8 cellular contexts compared by ENCODE assay signal in genomic region chr6:35757461-35758123, GRCh38. TPM values are rescaled to one million over a fixed set of nuclear protein-coding genes. Genes with fewer than 3 reads are reported as not detected.
DNase-seq lines count a peak whose midpoint lies in the region; ATAC-seq and TF ChIP-seq lines count a peak whose summit lies in the region.

No MANE protein-coding gene starts in this region.

- 44% methylated on average over 10 of the region's 10 CpGs for WGBS in right cardiac atrium

- H3K36me3 ChIP-seq in left ventricle myocardium inferior (no peaks in the 10 kb centered on the region), left lung (no peaks in the 10 kb centered on the region)

- H3K9me3 ChIP-seq in left ventricle myocardium inferior (replicated peaks), result no peaks in the 10 kb centered on the region
- no peaks in the 10 kb centered on the region for H3K9me3 ChIP-seq in right cardiac atrium (ENCODE audit: control insufficient read depth, low read length)
- H3K9me3 ChIP-seq in left lung, result no peaks in the 10 kb centered on the region

- ATAC-seq in right cardiac atrium (no peak), left lung (no peak)

- H3K27ac ChIP-seq in left ventricle myocardium inferior (replicated peaks), result no peak overlapping the region
- H3K27ac ChIP-seq in right cardiac atrium (ENCODE audit: low read length), result no peak overlapping the region
- no peak overlapping the region for H3K27ac ChIP-seq in left lung

- H3K27ac Mint-ChIP-seq in endothelial cell (ENCODE audit: unreplicated experiment), result peak overlapping the region; percentile 39
- H3K27ac Mint-ChIP-seq in type B pancreatic cell, result no peak overlapping the region

- H3K4me3 ChIP-seq in left ventricle myocardium inferior (no peak overlapping the region), right cardiac atrium (ENCODE audit: low read length) (no peak overlapping the region), left lung (no peak overlapping the region)

- H3K27me3 ChIP-seq in left ventricle myocardium inferior (ENCODE audit: low read depth) (peaks cover 56% of the 10 kb centered on the region), right cardiac atrium (ENCODE audit: control insufficient read depth, insufficient read depth) (no peaks in the 10 kb centered on the region), left lung (peaks cover 0 to 31% of the 10 kb centered on the region in 2 donors)

- H3K9me3 Mint-ChIP-seq in endothelial cell (ENCODE audit: unreplicated experiment) (no peaks in the 10 kb centered on the region), type B pancreatic cell (no peaks in the 10 kb centered on the region)

- H3K27me3 Mint-ChIP-seq in endothelial cell (ENCODE audit: unreplicated experiment), result no peaks in the 10 kb centered on the region
- H3K27me3 Mint-ChIP-seq in type B pancreatic cell, result peaks cover 32% of the 10 kb centered on the region

- no peak for DNase-seq in left ventricle myocardium inferior
- no peak for DNase-seq in right cardiac atrium
- peak; percentile 15 for DNase-seq in NCI-H526 treated with DMSO at 0.1 percent for 48 hours (lab: John Stamatoyannopoulos, UW)
- DNase-seq in endothelial cell (ENCODE audit: low spot score), result peak; percentile 33
- no peak for DNase-seq in type B pancreatic cell (ENCODE audit: extremely low spot score, unreplicated experiment)
- DNase-seq in activated CD8-positive, alpha-beta memory T cell treated with anti-CD3 and anti-CD28 coated beads, Interleukin-2, amount 50 U/mL, for 4 hours, result no peak
- DNase-seq in left lung, result no peak
- no peak for DNase-seq in AG20443 (ENCODE audit: low spot score)

- H3K36me3 Mint-ChIP-seq in endothelial cell (ENCODE audit: low read depth, unreplicated experiment) (no peaks in the 10 kb centered on the region), type B pancreatic cell (no peaks in the 10 kb centered on the region)

- H3K4me1 ChIP-seq in left ventricle myocardium inferior (no peaks in the 10 kb centered on the region), right cardiac atrium (ENCODE audit: control insufficient read depth, insufficient read depth, low read length) (no peaks in the 10 kb centered on the region), left lung (no peaks in the 10 kb centered on the region)

- TF ChIP-seq CTCF in left ventricle myocardium inferior (IDR thresholded peaks at IDR 0.05; ENCODE audit: borderline replicate concordance) (peak; percentile 35), endothelial cell (IDR thresholded peaks at IDR 0.05; ENCODE audit: unreplicated experiment) (no peak), type B pancreatic cell (conservative IDR thresholded peaks at IDR 0.05) (peak; percentile 68), left lung (IDR thresholded peaks at IDR 0.05) (no peak)

- intact Hi-C loops in left ventricle myocardium inferior (cut with micrococcal nuclease) (no loop called here), right cardiac atrium (cut with DNase I) (loop anchor here in 1 of 4 donors (5.0 kb wide), 1 partner anchor 235 kb away; no protein-coding TSS in a partner anchor), left lung (cut with DNase I) (no loop called here)

- no peak overlapping the region for H3K4me3 Mint-ChIP-seq in endothelial cell (ENCODE audit: unreplicated experiment)
- H3K4me3 Mint-ChIP-seq in type B pancreatic cell, result no peak overlapping the region

- H3K4me1 Mint-ChIP-seq in endothelial cell (ENCODE audit: unreplicated experiment) (peaks cover 13% of the 10 kb centered on the region), type B pancreatic cell (ENCODE audit: unreplicated experiment) (no peaks in the 10 kb centered on the region)

RNA-seq across cellular contexts. Expression of gene CLPSL2, which starts 18.8 kb away (rescaled TPM):
- total RNA-seq in left ventricle myocardium inferior (not detected), right cardiac atrium (not detected), endothelial cell (ENCODE audit: unreplicated experiment) (not detected), type B pancreatic cell (ENCODE audit: low replicate concordance) (not detected in 2 replicates), left lung (not detected)
- polyA plus RNA-seq in right cardiac atrium, result not detected

RNA-seq across cellular contexts. Expression of gene ARMC12, which starts 20.8 kb away (rescaled TPM):
- not detected for total RNA-seq in left ventricle myocardium inferior
- total RNA-seq in right cardiac atrium, result under 1 TPM in 1 of 4 donors, not detected in 3; 0.31 TPM
- polyA plus RNA-seq in right cardiac atrium, result 0.32 TPM
- 0.69 TPM for total RNA-seq in endothelial cell (ENCODE audit: unreplicated experiment)
- 0.26 and 1.8 TPM in 2 replicates for total RNA-seq in type B pancreatic cell (ENCODE audit: low replicate concordance)
- under 1 TPM; 0.45 to 0.90 TPM for total RNA-seq in left lung

RNA-seq across cellular contexts. Expression of gene CLPSL1, which starts 23.2 kb away (rescaled TPM):
- total RNA-seq in left ventricle myocardium inferior (not detected), right cardiac atrium (not detected), endothelial cell (ENCODE audit: unreplicated experiment) (not detected), type B pancreatic cell (ENCODE audit: low replicate concordance) (not detected in 2 replicates), left lung (not detected)
- polyA plus RNA-seq in right cardiac atrium, result not detected

RNA-seq across cellular contexts. Expression of gene CLPS, which starts 39.5 kb away (rescaled TPM):
- not detected for total RNA-seq in left ventricle myocardium inferior
- not detected for total RNA-seq in right cardiac atrium
- polyA plus RNA-seq in right cardiac atrium, result not detected
- total RNA-seq in endothelial cell (ENCODE audit: unreplicated experiment), result not detected
- 1.8 TPM in 1 of 2 replicates, not detected in the other for total RNA-seq in type B pancreatic cell (ENCODE audit: low replicate concordance)
- total RNA-seq in left lung, result not detected

RNA-seq across cellular contexts. Expression of gene LHFPL5, which starts 47.6 kb away (rescaled TPM):
- total RNA-seq in left ventricle myocardium inferior (not detected), right cardiac atrium (not detected), endothelial cell (ENCODE audit: unreplicated experiment) (not detected), type B pancreatic cell (ENCODE audit: low replicate concordance) (not detected in 2 replicates), left lung (not detected)
- not detected for polyA plus RNA-seq in right cardiac atrium

Comparison
In these comparisons a context has a peak if more than half of its experiments do, and no peak if none do; other contexts are left out.
1. DNase-seq: peak in NCI-H526 treated with DMSO at 0.1 percent for 48 hours (single experiment) and endothelial cell (single experiment); none in left ventricle myocardium inferior (single experiment), right cardiac atrium (0 of 3), type B pancreatic cell (single experiment), activated CD8-positive, alpha-beta memory T cell treated with anti-CD3 and anti-CD28 coated beads, Interleukin-2, amount 50 U/mL, for 4 hours (single experiment), left lung (0 of 2) and AG20443 (single experiment).
2. CTCF ChIP-seq: peak in left ventricle myocardium inferior (single experiment) and type B pancreatic cell (single experiment); none in endothelial cell (single experiment) and left lung (0 of 2).